Comparison of ENCODE assay signal across 8 cellular contexts in genomic region chr6:116229287-116229913, GRCh38. TPM values are rescaled to one million over a fixed set of nuclear protein-coding genes. Genes with fewer than 3 reads are reported as not detected.
DNase-seq lines count a peak whose midpoint lies in the region; FAIRE-seq and TF ChIP-seq lines count a peak whose summit lies in the region.

No MANE protein-coding gene starts in this region.

- POLR2A ChIA-PET in activated CD4-positive, alpha-beta memory T cell treated with anti-CD3 and anti-CD28 coated beads, Interleukin-2, amount 10 ng/mL, durations not matched to agents 7 days and 5 days (lab: Charles Lee): no interaction called here

- H3K9me3 Mint-ChIP-seq in activated CD4-positive, alpha-beta memory T cell treated with anti-CD3 and anti-CD28 coated beads, Interleukin-2, amount 10 ng/mL, durations not matched to agents 7 days and 5 days: no peaks in the 10 kb centered on the region

- H3K4me3 Mint-ChIP-seq in activated CD4-positive, alpha-beta memory T cell treated with anti-CD3 and anti-CD28 coated beads, Interleukin-2, amount 10 ng/mL, durations not matched to agents 7 days and 5 days: no peak overlapping the region

- CTCF ChIA-PET in activated CD4-positive, alpha-beta memory T cell treated with anti-CD3 and anti-CD28 coated beads, Interleukin-2, amount 10 ng/mL, durations not matched to agents 7 days and 5 days (lab: Charles Lee): interaction anchor here (1.1 kb wide), 1 partner anchor 11 kb away, joined by 6 read pairs; no protein-coding TSS in a partner anchor

- no peaks in the 10 kb centered on the region for H3K4me1 Mint-ChIP-seq in activated CD4-positive, alpha-beta memory T cell treated with anti-CD3 and anti-CD28 coated beads, Interleukin-2, amount 10 ng/mL, durations not matched to agents 7 days and 5 days

- peak overlapping the region; percentile 18; the same call in 1 of the 2 replicates for H3K4me3 ChIP-seq in HFF-Myc (replicated peaks; ENCODE audit: low read depth, low read length)

- no peak for TF ChIP-seq CTCF in HFF-Myc (IDR thresholded peaks at IDR 0.05; ENCODE audit: low read depth, low read length, missing control alignments)

- intact Hi-C loops in cardiac septum (cut with DNase I): no loop called here

- FAIRE-seq in RCC 7860 (lab: Jason Lieb, UNC): no peak

- H3K36me3 Mint-ChIP-seq in activated CD4-positive, alpha-beta memory T cell treated with anti-CD3 and anti-CD28 coated beads, Interleukin-2, amount 10 ng/mL, durations not matched to agents 7 days and 5 days (ENCODE audit: low read depth): no peaks in the 10 kb centered on the region

- DNase-seq in HFF-Myc (ENCODE audit: extremely low read depth, low read depth) (peak; percentile 82), cardiac septum (ENCODE audit: low spot score) (peak; percentile 91), putamen (ENCODE audit: low spot score) (peak; percentile 97), HPDE6-E6E7 (ENCODE audit: extremely low spot score) (no peak), RCC 7860 (ENCODE audit: low spot score) (no peak), NOMO-1 treated with DMSO at 0.1 percent for 48 hours (lab: John Stamatoyannopoulos, UW; ENCODE audit: unreplicated experiment) (no peak), NCI-H1694 (lab: John Stamatoyannopoulos, UW) (no peak)
- peak; percentile 33 for DNase-seq in activated CD4-positive, alpha-beta memory T cell treated with anti-CD3 and anti-CD28 coated beads, Interleukin-2, amount 10 ng/mL, durations not matched to agents 7 days and 5 days

- H3K27ac Mint-ChIP-seq in activated CD4-positive, alpha-beta memory T cell treated with anti-CD3 and anti-CD28 coated beads, Interleukin-2, amount 10 ng/mL, durations not matched to agents 7 days and 5 days: no peak overlapping the region

- H3K27me3 Mint-ChIP-seq in activated CD4-positive, alpha-beta memory T cell treated with anti-CD3 and anti-CD28 coated beads, Interleukin-2, amount 10 ng/mL, durations not matched to agents 7 days and 5 days: no peaks in the 10 kb centered on the region

RNA-seq across cellular contexts. Expression of gene TSPYL4, which starts 24.5 kb away (rescaled TPM):
- total RNA-seq in activated CD4-positive, alpha-beta memory T cell treated with anti-CD3 and anti-CD28 coated beads, Interleukin-2, amount 10 ng/mL, durations not matched to agents 7 days and 5 days: 10 to 100 TPM; 16.9 TPM
- 29.7 TPM for total RNA-seq in cardiac septum

RNA-seq across cellular contexts. Expression of gene TSPYL1, which starts 50.3 kb away (rescaled TPM):
- 10 to 100 TPM; 47.6 to 48.4 TPM for total RNA-seq in activated CD4-positive, alpha-beta memory T cell treated with anti-CD3 and anti-CD28 coated beads, Interleukin-2, amount 10 ng/mL, durations not matched to agents 7 days and 5 days
- total RNA-seq in cardiac septum: 125 TPM

Comparison
In these comparisons a context has a peak if more than half of its experiments do, and no peak if none do; other contexts are left out.
1. DNase-seq: peak in HFF-Myc (single experiment), activated CD4-positive, alpha-beta memory T cell treated with anti-CD3 and anti-CD28 coated beads, Interleukin-2, amount 10 ng/mL, durations not matched to agents 7 days and 5 days (single experiment), cardiac septum (single experiment) and putamen (single experiment); none in HPDE6-E6E7 (single experiment), RCC 7860 (single experiment), NOMO-1 treated with DMSO at 0.1 percent for 48 hours (single experiment) and NCI-H1694 (single experiment).